24 cellular contexts compared by ENCODE assay signal in genomic region chr20:32160341-32160740, GRCh38. TPM values are rescaled to one million over a fixed set of nuclear protein-coding genes. Genes with fewer than 3 reads are reported as not detected.
DNase-seq lines count a peak whose midpoint lies in the region; ATAC-seq and TF ChIP-seq lines count a peak whose summit lies in the region.
"Had no signal": no experiment of that assay in that cellular context is flagged by ENCODE, and none has a peak within 500 bp of the region (broad histone marks: within the 10 kb centered on the region; RNA-seq: fewer than 3 reads in every experiment).

No MANE protein-coding gene starts in this region.

- peaks cover under 1% of the 10 kb centered on the region for H3K4me1 Mint-ChIP-seq in chondrocyte (ENCODE audit: low read depth)
- peaks cover 12% of the 10 kb centered on the region for H3K4me1 Mint-ChIP-seq in nephron progenitor cell
- peaks cover 2 to 6% of the 10 kb centered on the region in 2 donors for H3K4me1 Mint-ChIP-seq in stimulated activated naive B cell treated with anti-CD40 and anti-IgM and Interleukin-4, amounts not matched to agents 10 μg/mL and 1 μg/mL and 100 μg/mL, for 72 hours
- H3K4me1 Mint-ChIP-seq: B cell had no signal

- H3K27me3 ChIP-seq in H7 (ENCODE audit: control insufficient read depth, insufficient read depth, low read length) = no peaks in the 10 kb centered on the region
- H3K27me3 ChIP-seq: SJSA1 had no signal

- POLR2A ChIA-PET in HEK293T (lab: Yijun Ruan, JAX) = no interaction called here

- H3K36me3 Mint-ChIP-seq in chondrocyte (ENCODE audit: low read depth) = peaks cover 63% of the 10 kb centered on the region
- peaks cover 60% of the 10 kb centered on the region for H3K36me3 Mint-ChIP-seq in nephron progenitor cell (ENCODE audit: low read depth)
- H3K36me3 Mint-ChIP-seq in stimulated activated naive B cell treated with anti-CD40 and anti-IgM and Interleukin-4, amounts not matched to agents 10 μg/mL and 1 μg/mL and 100 μg/mL, for 72 hours = peaks cover 47 to 63% of the 10 kb centered on the region in 2 donors

- H3K27ac Mint-ChIP-seq in chondrocyte (ENCODE audit: unreplicated experiment) (no peak overlapping the region), nephron progenitor cell (peak overlapping the region; percentile 70)
- H3K27ac Mint-ChIP-seq in stimulated activated naive B cell treated with anti-CD40 and anti-IgM and Interleukin-4, amounts not matched to agents 10 μg/mL and 1 μg/mL and 100 μg/mL, for 72 hours = peak overlapping the region; percentile 31
- H3K27ac Mint-ChIP-seq: B cell had no signal

- no peak overlapping the region for H3K4me3 Mint-ChIP-seq in chondrocyte (ENCODE audit: unreplicated experiment)
- H3K4me3 Mint-ChIP-seq in nephron progenitor cell = no peak overlapping the region
- no peak overlapping the region for H3K4me3 Mint-ChIP-seq in stimulated activated naive B cell treated with anti-CD40 and anti-IgM and Interleukin-4, amounts not matched to agents 10 μg/mL and 1 μg/mL and 100 μg/mL, for 72 hours
- H3K4me3 Mint-ChIP-seq: B cell had no signal

- CTCF ChIA-PET in HEK293T (lab: Yijun Ruan, JAX) = no interaction called here

- TF ChIP-seq CTCF in chondrocyte (IDR thresholded peaks at IDR 0.05) (no peak), nephron progenitor cell (IDR thresholded peaks at IDR 0.05) (no peak)

- DNase-seq in H7 (peak; percentile 32), chondrocyte (ENCODE audit: low spot score) (peak; percentile 65), nephron progenitor cell (no peak), HEK293T (ENCODE audit: extremely low spot score) (no peak), NCI-H1105 (lab: John Stamatoyannopoulos, UW) (no peak), Kasumi-1 (lab: John Stamatoyannopoulos, UW) (no peak)
- DNase-seq in stimulated activated naive B cell treated with anti-CD40 and anti-IgM and Interleukin-4, amounts not matched to agents 10 μg/mL and 1 μg/mL and 100 μg/mL, for 72 hours = no peak
- DNase-seq: Calu3; DMS79 treated with DMSO at 0.1 percent for 48 hours; GOT3; HCEC 1CT; Karpas-422; NCI-H1105 treated with DMSO at 0.1 percent for 48 hours; NCI-H146; NCI-H1930; NCI-H2107; NCI-H446; NCI-H524 treated with DMSO at 0.1 percent for 48 hours; NCI-H82; NK-92 treated with Interleukin-12 subunit alpha and Interleukin-12 subunit beta, amount 100 ng/mL, for 24 hours; PC-3 had no signal

- no peak for ATAC-seq in stimulated activated naive B cell treated with anti-CD40 and anti-IgM and Interleukin-4, amounts not matched to agents 10 μg/mL and 1 μg/mL and 100 μg/mL, for 72 hours (replicated peaks)
- ATAC-seq: PC-3, Right ventricle myocardium inferior had no signal

- no peak overlapping the region for H3K4me3 ChIP-seq in H7 (ENCODE audit: insufficient read depth, low read depth, low read length)
- H3K4me3 ChIP-seq: SJSA1 had no signal

- H3K27me3 Mint-ChIP-seq in chondrocyte (ENCODE audit: low read depth) = no peaks in the 10 kb centered on the region
- H3K27me3 Mint-ChIP-seq in nephron progenitor cell (ENCODE audit: low read depth, poor library complexity) = peaks cover 6% of the 10 kb centered on the region
- H3K27me3 Mint-ChIP-seq in stimulated activated naive B cell treated with anti-CD40 and anti-IgM and Interleukin-4, amounts not matched to agents 10 μg/mL and 1 μg/mL and 100 μg/mL, for 72 hours = no peaks in the 10 kb centered on the region
- H3K27me3 Mint-ChIP-seq: B cell had no signal

- H3K36me3 ChIP-seq in H7 (replicated peaks; ENCODE audit: control insufficient read depth, insufficient read depth, low read length) = peaks cover 62% of the 10 kb centered on the region

- H3K9me3 Mint-ChIP-seq in chondrocyte (ENCODE audit: low read depth) (no peaks in the 10 kb centered on the region), nephron progenitor cell (no peaks in the 10 kb centered on the region)
- H3K9me3 Mint-ChIP-seq in stimulated activated naive B cell treated with anti-CD40 and anti-IgM and Interleukin-4, amounts not matched to agents 10 μg/mL and 1 μg/mL and 100 μg/mL, for 72 hours = no peaks in the 10 kb centered on the region

TF ChIP-seq in HEK293T, 16 proteins besides CTCF, POLR2A, EP300 and RAD21:
- TF ChIP-seq, protein P1, sequence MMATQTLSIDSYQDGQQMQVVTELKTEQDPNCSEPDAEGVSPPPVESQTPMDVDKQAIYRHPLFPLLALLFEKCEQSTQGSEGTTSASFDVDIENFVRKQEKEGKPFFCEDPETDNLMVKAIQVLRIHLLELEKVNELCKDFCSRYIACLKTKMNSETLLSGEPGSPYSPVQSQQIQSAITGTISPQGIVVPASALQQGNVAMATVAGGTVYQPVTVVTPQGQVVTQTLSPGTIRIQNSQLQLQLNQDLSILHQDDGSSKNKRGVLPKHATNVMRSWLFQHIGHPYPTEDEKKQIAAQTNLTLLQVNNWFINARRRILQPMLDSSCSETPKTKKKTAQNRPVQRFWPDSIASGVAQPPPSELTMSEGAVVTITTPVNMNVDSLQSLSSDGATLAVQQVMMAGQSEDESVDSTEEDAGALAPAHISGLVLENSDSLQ (IDR thresholded peaks at IDR 0.05) = no peak
- TF ChIP-seq SP1 (IDR thresholded peaks at IDR 0.05) (no peak), CTBP1 (IDR thresholded peaks at IDR 0.05; ENCODE audit: borderline replicate concordance) (no peak), LEF1 (IDR thresholded peaks at IDR 0.05; ENCODE audit: borderline replicate concordance) (no peak), TARDBP (IDR thresholded peaks at IDR 0.05) (no peak), ELF4 (IDR thresholded peaks at IDR 0.05) (no peak), NFRKB (IDR thresholded peaks at IDR 0.05) (no peak), FOXA1 (IDR thresholded peaks at IDR 0.05) (no peak), FOXK2 (IDR thresholded peaks at IDR 0.05) (no peak)

RNA-seq across cellular contexts. Expression of gene PLAGL2, which starts 47.2 kb away (rescaled TPM):
- 8.5 and 10.0 TPM in 2 replicates for total RNA-seq in H7 (2014; rRNA removed; shearing (Covaris generic))
- total RNA-seq in chondrocyte = 9.1 to 16.9 TPM (median 16.4 TPM) in 3 replicates

RNA-seq across cellular contexts. Expression of gene POFUT1, which starts 47.3 kb away (rescaled TPM):
- 25.9 and 40.3 TPM in 2 replicates for total RNA-seq in H7 (2014; rRNA removed; shearing (Covaris generic))
- total RNA-seq in chondrocyte = 61.6 to 68.3 TPM (median 66.4 TPM) in 3 replicates

RNA-seq across cellular contexts. Expression of gene TM9SF4, which starts 50.8 kb away (rescaled TPM):
- total RNA-seq in H7 (2014; rRNA removed; shearing (Covaris generic)) = 36.9 and 41.9 TPM in 2 replicates
- total RNA-seq in chondrocyte = 64.8 to 87.9 TPM (median 83.7 TPM) in 3 replicates

Comparison
In these comparisons a context has a peak if more than half of its experiments do, and no peak if none do; other contexts are left out.
1. DNase-seq: peak in H7 (single experiment) and chondrocyte (single experiment); none in nephron progenitor cell (single experiment), stimulated activated naive B cell treated with anti-CD40 and anti-IgM and Interleukin-4, amounts not matched to agents 10 μg/mL and 1 μg/mL and 100 μg/mL, for 72 hours (single experiment), HEK293T (single experiment), NCI-H1105 (single experiment) and Kasumi-1 (0 of 2).